In genomic region chr9:137550958-137551655, GRCh38 we compare ENCODE assay signal across 8 cellular contexts. TPM values are rescaled to one million over a fixed set of nuclear protein-coding genes. Genes with fewer than 3 reads are reported as not detected.
DNase-seq lines count a peak whose midpoint lies in the region; ATAC-seq lines count a peak whose summit lies in the region.

No MANE protein-coding gene starts in this region.

- H3K27me3 ChIP-seq in CD8-positive, alpha-beta memory T cell (ENCODE audit: insufficient read depth, low read length, poor library complexity, severe bottlenecking), result no peaks in the 10 kb centered on the region
- H3K27me3 ChIP-seq in iPS DF 6.9 (ENCODE audit: control insufficient read depth, insufficient read depth, low read length), result no peaks in the 10 kb centered on the region

- peak; percentile 34 for ATAC-seq in GM19324 (IDR thresholded peaks at IDR 0.05; ENCODE audit: low FRiP score, unreplicated experiment)
- ATAC-seq in HG03280 (IDR thresholded peaks at IDR 0.05; ENCODE audit: unreplicated experiment), result peak; percentile 48
- ATAC-seq in HG03196 (IDR thresholded peaks at IDR 0.05; ENCODE audit: unreplicated experiment), result no peak

- H3K36me3 Mint-ChIP-seq in CD8-positive, alpha-beta memory T cell, result peaks cover 0 to 24% (median 7%) of the 10 kb centered on the region in 3 donors
- peaks cover 11% of the 10 kb centered on the region for H3K36me3 Mint-ChIP-seq in activated naive CD8-positive, alpha-beta T cell treated with anti-CD3 and anti-CD28 coated beads for 36 hours

- peak overlapping the region; percentile 35 to 82 (median 70) for H3K4me3 Mint-ChIP-seq in CD8-positive, alpha-beta memory T cell
- H3K4me3 Mint-ChIP-seq in activated naive CD8-positive, alpha-beta T cell treated with anti-CD3 and anti-CD28 coated beads for 36 hours, result peak overlapping the region; percentile 68

- H3K4me1 ChIP-seq in CD8-positive, alpha-beta memory T cell (ENCODE audit: insufficient read depth, low read length), result peaks cover 14% of the 10 kb centered on the region
- no peaks in the 10 kb centered on the region for H3K4me1 ChIP-seq in iPS DF 6.9 (ENCODE audit: control insufficient read depth, insufficient read depth, low read length)

- POLR2A ChIA-PET in CD8-positive, alpha-beta memory T cell (lab: Charles Lee), result interaction anchor here (0.6 to 1.9 kb wide), 5 partner anchors 89 to 311 kb away, joined by 3 to 8 read pairs (median 5); partner anchors contain the start of genes EXD3, NOXA1, NRARP and TUBB4B

- no peaks in the 10 kb centered on the region for H3K9me3 Mint-ChIP-seq in CD8-positive, alpha-beta memory T cell
- H3K9me3 Mint-ChIP-seq in activated naive CD8-positive, alpha-beta T cell treated with anti-CD3 and anti-CD28 coated beads for 36 hours, result no peaks in the 10 kb centered on the region

- H3K27ac Mint-ChIP-seq in CD8-positive, alpha-beta memory T cell, result peak overlapping the region in 3 of 8 donors; percentile 39 to 54 (median 47)
- H3K27ac Mint-ChIP-seq in activated naive CD8-positive, alpha-beta T cell treated with anti-CD3 and anti-CD28 coated beads for 36 hours, result peak overlapping the region; percentile 38

- CTCF ChIA-PET in CD8-positive, alpha-beta memory T cell (lab: Charles Lee), result interaction anchor here (0.6 to 2.2 kb wide), 5 partner anchors 16 to 774 kb away, joined by 3 to 12 read pairs (median 3); partner anchors contain the start of gene DPH7

- peak overlapping the region; percentile 51 for H3K27ac ChIP-seq in CD8-positive, alpha-beta memory T cell (ENCODE audit: low read depth, low read length)
- H3K27ac ChIP-seq in iPS DF 6.9 (ENCODE audit: low read length), result no peak overlapping the region

- no CpG with 5 or more reads among the region's 61 CpGs for WGBS in iPS DF 6.9 (ENCODE audit: insufficient coverage, insufficient read length)

- peak overlapping the region; percentile 55 for H3K4me3 ChIP-seq in CD8-positive, alpha-beta memory T cell (ENCODE audit: low read length)
- peak overlapping the region; percentile 45; the same call in 1 of the 2 replicates for H3K4me3 ChIP-seq in iPS DF 6.9 (ENCODE audit: low read length)
- peak overlapping the region; percentile 70 for H3K4me3 ChIP-seq in skeletal muscle cell (ENCODE audit: low read depth, low read length)

- H3K27me3 Mint-ChIP-seq in CD8-positive, alpha-beta memory T cell, result no peaks in the 10 kb centered on the region
- H3K27me3 Mint-ChIP-seq in activated naive CD8-positive, alpha-beta T cell treated with anti-CD3 and anti-CD28 coated beads for 36 hours, result no peaks in the 10 kb centered on the region

- no peak for DNase-seq in CD8-positive, alpha-beta memory T cell
- DNase-seq in NCI-H510A (lab: John Stamatoyannopoulos, UW) (peak; percentile 87), iPS DF 6.9 (ENCODE audit: low read depth, low spot score) (peak; percentile 54), skeletal muscle cell (ENCODE audit: low read depth) (peak; percentile 14)
- DNase-seq in activated naive CD8-positive, alpha-beta T cell treated with anti-CD3 and anti-CD28 coated beads for 36 hours, result no peak

- peaks cover 10 to 20% (median 13%) of the 10 kb centered on the region in 3 donors for H3K4me1 Mint-ChIP-seq in CD8-positive, alpha-beta memory T cell
- H3K4me1 Mint-ChIP-seq in activated naive CD8-positive, alpha-beta T cell treated with anti-CD3 and anti-CD28 coated beads for 36 hours, result peaks cover 18% of the 10 kb centered on the region

- no peaks in the 10 kb centered on the region for H3K9me3 ChIP-seq in CD8-positive, alpha-beta memory T cell (ENCODE audit: low read length)
- H3K9me3 ChIP-seq in iPS DF 6.9 (ENCODE audit: control insufficient read depth, insufficient read depth, low read length), result no peaks in the 10 kb centered on the region

- H3K36me3 ChIP-seq in CD8-positive, alpha-beta memory T cell (ENCODE audit: insufficient read depth, low read length), result no peaks in the 10 kb centered on the region
- H3K36me3 ChIP-seq in iPS DF 6.9 (ENCODE audit: control insufficient read depth, insufficient read depth, low read length), result peaks cover 8% of the 10 kb centered on the region; the same call in 1 of the 2 replicates

RNA-seq across cellular contexts. Expression of gene MRPL41, which starts 0.6 kb away (rescaled TPM):
- 10 to 100 TPM; 65.9 to 68.2 TPM for total RNA-seq in CD8-positive, alpha-beta memory T cell
- polyA plus RNA-seq in CD8-positive, alpha-beta memory T cell, result 44.9 TPM
- 10 to 100 TPM; 54.6 to 54.9 TPM for total RNA-seq in activated naive CD8-positive, alpha-beta T cell treated with anti-CD3 and anti-CD28 coated beads for 36 hours

RNA-seq across cellular contexts. Expression of gene PNPLA7, which starts 0.9 kb away (rescaled TPM):
- total RNA-seq in CD8-positive, alpha-beta memory T cell, result 1 to 10 TPM; 2.0 to 2.4 TPM
- polyA plus RNA-seq in CD8-positive, alpha-beta memory T cell, result 0.79 TPM
- 1 to 10 TPM; 2.5 to 2.9 TPM for total RNA-seq in activated naive CD8-positive, alpha-beta T cell treated with anti-CD3 and anti-CD28 coated beads for 36 hours

RNA-seq across cellular contexts. Expression of gene DPH7, which starts 27.6 kb away (rescaled TPM):
- 10 to 100 TPM; 37.3 to 38.2 TPM for total RNA-seq in CD8-positive, alpha-beta memory T cell
- 31.3 TPM for polyA plus RNA-seq in CD8-positive, alpha-beta memory T cell
- total RNA-seq in activated naive CD8-positive, alpha-beta T cell treated with anti-CD3 and anti-CD28 coated beads for 36 hours, result 10 to 100 TPM; 31.7 to 33.7 TPM

RNA-seq across cellular contexts. Expression of gene ZMYND19, which starts 39.2 kb away (rescaled TPM):
- 10 to 100 TPM; 71.2 to 72.5 TPM for total RNA-seq in CD8-positive, alpha-beta memory T cell
- polyA plus RNA-seq in CD8-positive, alpha-beta memory T cell, result 11.2 TPM
- 10 to 100 TPM; 55.6 to 56.4 TPM for total RNA-seq in activated naive CD8-positive, alpha-beta T cell treated with anti-CD3 and anti-CD28 coated beads for 36 hours

RNA-seq across cellular contexts. Expression of gene ARRDC1, which starts 54.4 kb away (rescaled TPM):
- 10 to 100 TPM; 30.8 to 35.2 TPM for total RNA-seq in CD8-positive, alpha-beta memory T cell
- 54.4 TPM for polyA plus RNA-seq in CD8-positive, alpha-beta memory T cell
- 10 to 100 TPM; 28.6 to 29.3 TPM for total RNA-seq in activated naive CD8-positive, alpha-beta T cell treated with anti-CD3 and anti-CD28 coated beads for 36 hours

Comparison
In these comparisons a context has a peak if more than half of its experiments do, and no peak if none do; other contexts are left out.
1. DNase-seq: peak in NCI-H510A (single experiment), iPS DF 6.9 (single experiment) and skeletal muscle cell (single experiment); none in CD8-positive, alpha-beta memory T cell (0 of 5) and activated naive CD8-positive, alpha-beta T cell treated with anti-CD3 and anti-CD28 coated beads for 36 hours (single experiment).
2. Peak in every context shown above with its lines, with median percentiles within 50 percentile points of each other: H3K4me3 ChIP-seq.